8 cellular contexts compared by ENCODE assay signal in genomic region chr4:26076000-26076587, GRCh38.
DNase-seq lines count a peak whose midpoint lies in the region; ATAC-seq lines count a peak whose summit lies in the region.

No MANE protein-coding gene starts in this region.

- DNase-seq in CD1c-positive myeloid dendritic cell (ENCODE audit: extremely low spot score) (peak; percentile 92), ecto neural progenitor cell (ENCODE audit: low spot score) (no peak), neuronal stem cell (ENCODE audit: low spot score) (no peak), NCI-H2171 treated with DMSO at 0.1 percent for 48 hours (lab: John Stamatoyannopoulos, UW) (no peak)
- DNase-seq in activated naive CD4-positive, alpha-beta T cell treated with anti-CD3 and anti-CD28 coated beads, Interleukin-2, amount 10 ng/mL, durations not matched to agents 7 days and 5 days: peak; percentile 50
- peak; percentile 85 for DNase-seq in natural killer cell treated with Interleukin-12 subunit alpha and Interleukin-12 subunit beta and Interleukin-15 and Interleukin-18, amount 100 ng/mL, for 72 hours (ENCODE audit: low spot score)

- no peaks in the 10 kb centered on the region for H3K4me1 ChIP-seq in neuronal stem cell (ENCODE audit: control insufficient read depth in 2 of 2, insufficient read depth in 1 of 2, low read depth in 1 of 2, low read length in 2 of 2)

- no peak overlapping the region for H2BK15ac ChIP-seq in neuronal stem cell (ENCODE audit: low read length)

- H2AFZ ChIP-seq in neuronal stem cell (ENCODE audit: low read length): no peak overlapping the region

- H2AK5ac ChIP-seq in neuronal stem cell (ENCODE audit: low read depth, low read length): no peak overlapping the region

- H3K14ac ChIP-seq in neuronal stem cell (ENCODE audit: low read length): no peak overlapping the region

- no peak overlapping the region for H4K8ac ChIP-seq in neuronal stem cell (ENCODE audit: low read depth, low read length)

- no peaks in the 10 kb centered on the region for H3K27me3 Mint-ChIP-seq in activated naive CD4-positive, alpha-beta T cell treated with anti-CD3 and anti-CD28 coated beads, Interleukin-2, amount 10 ng/mL, durations not matched to agents 7 days and 5 days
- H3K27me3 Mint-ChIP-seq in natural killer cell treated with Interleukin-12 subunit alpha and Interleukin-12 subunit beta and Interleukin-15 and Interleukin-18, amount 100 ng/mL, for 72 hours: peaks cover 0 to 6% of the 10 kb centered on the region in 2 donors

- no peak overlapping the region for H3K23ac ChIP-seq in neuronal stem cell (ENCODE audit: low read depth, low read length, poor library complexity)

- H3K4ac ChIP-seq in neuronal stem cell (ENCODE audit: low read length): no peak overlapping the region

- ATAC-seq in GM19463 (IDR thresholded peaks at IDR 0.05; ENCODE audit: unreplicated experiment): peak; percentile 73
- peak; percentile 73 for ATAC-seq in HG03469 (IDR thresholded peaks at IDR 0.05; ENCODE audit: unreplicated experiment)
- peak; percentile 75 to 88 for ATAC-seq in natural killer cell treated with Interleukin-12 subunit alpha and Interleukin-12 subunit beta and Interleukin-15 and Interleukin-18, amount 100 ng/mL, for 72 hours

- no peaks in the 10 kb centered on the region for H3K27me3 ChIP-seq in neuronal stem cell (ENCODE audit: control insufficient read depth in 3 of 3, insufficient read depth in 3 of 3, low read depth in 1 of 3, low read length in 3 of 3)

- H3K9me3 Mint-ChIP-seq in activated naive CD4-positive, alpha-beta T cell treated with anti-CD3 and anti-CD28 coated beads, Interleukin-2, amount 10 ng/mL, durations not matched to agents 7 days and 5 days: peaks cover 21% of the 10 kb centered on the region
- peaks cover 17% of the 10 kb centered on the region for H3K9me3 Mint-ChIP-seq in natural killer cell treated with Interleukin-12 subunit alpha and Interleukin-12 subunit beta and Interleukin-15 and Interleukin-18, amount 100 ng/mL, for 72 hours

- H3K4me2 ChIP-seq in neuronal stem cell (ENCODE audit: insufficient read depth, low read length, poor library complexity, severe bottlenecking): no peak overlapping the region

- no peak overlapping the region for H3K9ac ChIP-seq in neuronal stem cell (ENCODE audit: low read depth, low read length, poor library complexity)

- no peak overlapping the region for H2BK120ac ChIP-seq in neuronal stem cell (ENCODE audit: low read depth, low read length)

- no peaks in the 10 kb centered on the region for H3K9me3 ChIP-seq in neuronal stem cell (replicated peaks in 1 of 2; ENCODE audit: control insufficient read depth in 2 of 2, insufficient read depth in 1 of 2, low read depth in 1 of 2, low read length in 2 of 2)

- no peaks in the 10 kb centered on the region for H3K79me1 ChIP-seq in neuronal stem cell (ENCODE audit: low read depth, low read length)

- no CpG with 5 or more reads among the region's 4 CpGs for whole genome bisulfite sequencing in neuronal stem cell (ENCODE audit: extremely low coverage in 2 of 2, insufficient read length in 2 of 2, insufficient replicate concordance in 1 of 2), 2 donors

- no peak overlapping the region for H3K18ac ChIP-seq in neuronal stem cell (ENCODE audit: low read length)

- H3K36me3 Mint-ChIP-seq in activated naive CD4-positive, alpha-beta T cell treated with anti-CD3 and anti-CD28 coated beads, Interleukin-2, amount 10 ng/mL, durations not matched to agents 7 days and 5 days: peaks cover 8% of the 10 kb centered on the region
- H3K36me3 Mint-ChIP-seq in natural killer cell treated with Interleukin-12 subunit alpha and Interleukin-12 subunit beta and Interleukin-15 and Interleukin-18, amount 100 ng/mL, for 72 hours: peaks cover 51% of the 10 kb centered on the region

- H3K36me3 ChIP-seq in neuronal stem cell (replicated peaks in 1 of 2; ENCODE audit: control insufficient read depth in 2 of 2, insufficient read depth in 2 of 2, low read length in 2 of 2): no peaks in the 10 kb centered on the region

- no peak overlapping the region for H4K91ac ChIP-seq in neuronal stem cell (ENCODE audit: low read depth, low read length, poor library complexity)

- H3K4me1 Mint-ChIP-seq in activated naive CD4-positive, alpha-beta T cell treated with anti-CD3 and anti-CD28 coated beads, Interleukin-2, amount 10 ng/mL, durations not matched to agents 7 days and 5 days: peaks cover 46% of the 10 kb centered on the region
- H3K4me1 Mint-ChIP-seq in natural killer cell treated with Interleukin-12 subunit alpha and Interleukin-12 subunit beta and Interleukin-15 and Interleukin-18, amount 100 ng/mL, for 72 hours (ENCODE audit: low read depth in 2 of 2): peaks cover 72 to 75% of the 10 kb centered on the region in 2 donors

- H3K27ac ChIP-seq in neuronal stem cell (replicated peaks; ENCODE audit: low read length): no peak overlapping the region

- H3K27ac Mint-ChIP-seq in activated naive CD4-positive, alpha-beta T cell treated with anti-CD3 and anti-CD28 coated beads, Interleukin-2, amount 10 ng/mL, durations not matched to agents 7 days and 5 days: peak overlapping the region; percentile 20
- H3K27ac Mint-ChIP-seq in natural killer cell treated with Interleukin-12 subunit alpha and Interleukin-12 subunit beta and Interleukin-15 and Interleukin-18, amount 100 ng/mL, for 72 hours: peak overlapping the region; percentile 98

- H3K4me3 Mint-ChIP-seq in activated naive CD4-positive, alpha-beta T cell treated with anti-CD3 and anti-CD28 coated beads, Interleukin-2, amount 10 ng/mL, durations not matched to agents 7 days and 5 days: no peak overlapping the region
- H3K4me3 Mint-ChIP-seq in natural killer cell treated with Interleukin-12 subunit alpha and Interleukin-12 subunit beta and Interleukin-15 and Interleukin-18, amount 100 ng/mL, for 72 hours: peak overlapping the region; percentile 79

- CTCF ChIA-PET in activated naive CD4-positive, alpha-beta T cell treated with anti-CD3 and anti-CD28 coated beads, Interleukin-2, amount 10 ng/mL, durations not matched to agents 7 days and 5 days (lab: Charles Lee): interaction anchor here (0.6 to 2.1 kb wide), 12 partner anchors 7 to 251 kb away, joined by 3 to 6 read pairs (median 4); no protein-coding TSS in a partner anchor

- no peak overlapping the region for H3K4me3 ChIP-seq in neuronal stem cell (ENCODE audit: low read length in 2 of 2)

- H2BK5ac ChIP-seq in neuronal stem cell (ENCODE audit: low read length): no peak overlapping the region

- H2BK12ac ChIP-seq in neuronal stem cell (ENCODE audit: low read length): no peak overlapping the region

Comparison
In these comparisons a context has a peak if more than half of its experiments do, and no peak if none do; other contexts are left out.
1. DNase-seq: peak in CD1c-positive myeloid dendritic cell (single experiment), activated naive CD4-positive, alpha-beta T cell treated with anti-CD3 and anti-CD28 coated beads, Interleukin-2, amount 10 ng/mL, durations not matched to agents 7 days and 5 days (single experiment) and natural killer cell treated with Interleukin-12 subunit alpha and Interleukin-12 subunit beta and Interleukin-15 and Interleukin-18, amount 100 ng/mL, for 72 hours (single experiment); none in ecto neural progenitor cell (single experiment), neuronal stem cell (single experiment) and NCI-H2171 treated with DMSO at 0.1 percent for 48 hours (single experiment).
2. Peak in every context shown above with its lines, with median percentiles within 50 percentile points of each other: ATAC-seq.